In genomic region chr2:181239400-181239799, GRCh38 we compare ENCODE assay signal across 12 cellular contexts.
A peak's percentile ranks its signal among the peaks of the same experiment; 100 is the strongest.
DNase-seq lines count a peak whose midpoint lies in the region; ATAC-seq and TF ChIP-seq lines count a peak whose summit lies in the region.
"Had no signal": no experiment of that assay in that cellular context is flagged by ENCODE, and none has a peak within 500 bp of the region (broad histone marks: within the 10 kb centered on the region; RNA-seq: fewer than 3 reads in every experiment).

No MANE protein-coding gene starts in this region.

- no peak overlapping the region for H2AFZ ChIP-seq in OCI-LY7 (ENCODE audit: low read length)

- no peaks in the 10 kb centered on the region for H3K27me3 Mint-ChIP-seq in glutamatergic neuron (ENCODE audit: unreplicated experiment)

- TF ChIP-seq POLR2A in heart left ventricle (IDR thresholded peaks at IDR 0.05), result no peak

- H3K9me3 ChIP-seq in BE2C (no peaks in the 10 kb centered on the region), OCI-LY7 (ENCODE audit: low read length) (no peaks in the 10 kb centered on the region), heart left ventricle (no peaks in the 10 kb centered on the region)
- H3K9me3 ChIP-seq: psoas muscle had no signal

- H3K79me2 ChIP-seq in OCI-LY7 (ENCODE audit: insufficient read depth, low read depth, low read length), result no peaks in the 10 kb centered on the region

- 60 to 78% (median 63%) methylated on average over 2 of the region's 2 CpGs for WGBS in heart left ventricle, 4 donors

- CTCF ChIA-PET in OCI-LY7 (lab: Charles Lee; ENCODE audit: unreplicated experiment), result no interaction called here

- BruUV-seq in OCI-LY7 (replicated peaks; lab: Mats Ljungman, UMichigan), result no TSS peak

- H3K27ac ChIP-seq in OCI-LY7 (ENCODE audit: low read depth, low read length, poor library complexity, severe bottlenecking) (no peak overlapping the region), heart left ventricle (no peak overlapping the region)
- H3K27ac ChIP-seq: psoas muscle had no signal

- no peak for ATAC-seq in left lobe of liver
- no peak for ATAC-seq in heart left ventricle
- ATAC-seq: psoas muscle had no signal

- no peak overlapping the region for H3K27ac Mint-ChIP-seq in glutamatergic neuron (ENCODE audit: unreplicated experiment)

- H3K4me1 Mint-ChIP-seq in glutamatergic neuron (ENCODE audit: low read depth, unreplicated experiment), result peaks cover 10% of the 10 kb centered on the region

- H3K27me3 ChIP-seq in BE2C (no peaks in the 10 kb centered on the region), GM06990 (replicated peaks; ENCODE audit: control insufficient read depth, insufficient read depth, low read length) (no peaks in the 10 kb centered on the region), heart left ventricle (no peaks in the 10 kb centered on the region)

- no peaks in the 10 kb centered on the region for H3K9me3 Mint-ChIP-seq in glutamatergic neuron (ENCODE audit: unreplicated experiment)

- H3K4me1 ChIP-seq in BE2C (no peaks in the 10 kb centered on the region), OCI-LY7 (ENCODE audit: insufficient read depth, low read length, poor library complexity, severe bottlenecking) (no peaks in the 10 kb centered on the region), heart left ventricle (peaks cover 0 to 5% (median 0%) of the 10 kb centered on the region in 12 donors)
- H3K4me1 ChIP-seq: psoas muscle had no signal

- H3K4me2 ChIP-seq in OCI-LY7 (ENCODE audit: low read length), result no peak overlapping the region

- DNase-seq in BE2C (no peak), GM06990 (ENCODE audit: extremely low read depth, insufficient read length) (no peak), OCI-LY7 (ENCODE audit: low spot score) (peak; percentile 55), glutamatergic neuron (no peak), left lobe of liver (ENCODE audit: low spot score) (no peak), NCI-H1105 (lab: John Stamatoyannopoulos, UW) (no peak), heart left ventricle (no peak), LoVo (ENCODE audit: low spot score) (no peak)
- DNase-seq: activated CD4-positive, CD25-positive, alpha-beta regulatory T cell treated with anti-CD3 and anti-CD28 coated beads, Interleukin-2, amount 50 U/mL, for 72 hours; kidney glomerular epithelial cell; NCI-H1048; psoas muscle had no signal

- POLR2A ChIA-PET in OCI-LY7 (lab: Charles Lee), result interaction anchor here (0.6 kb wide), 1 partner anchor 208 kb away, joined by 3 read pairs; no protein-coding TSS in a partner anchor

- no peak overlapping the region for H3K4me3 ChIP-seq in BE2C (ENCODE audit: low read depth, low read length)
- no peak overlapping the region for H3K4me3 ChIP-seq in GM06990 (replicated peaks; ENCODE audit: low read depth, low read length)
- H3K4me3 ChIP-seq in OCI-LY7 (ENCODE audit: low read depth, low read length, poor library complexity, severe bottlenecking), result no peak overlapping the region
- no peak overlapping the region for H3K4me3 ChIP-seq in heart left ventricle
- H3K4me3 ChIP-seq: psoas muscle had no signal

- H3K9me2 ChIP-seq in OCI-LY7 (ENCODE audit: insufficient read depth, low read length), result no peaks in the 10 kb centered on the region

- intact Hi-C loops in OCI-LY7 (cut with micrococcal nuclease; ENCODE audit: unreplicated experiment), result no loop called here
- intact Hi-C loops in heart left ventricle (cut with DNase I), result no loop called here

- H3K36me3 Mint-ChIP-seq in glutamatergic neuron (ENCODE audit: unreplicated experiment), result no peaks in the 10 kb centered on the region

- no peak overlapping the region for H3K4me3 Mint-ChIP-seq in glutamatergic neuron (ENCODE audit: unreplicated experiment)

- no peaks in the 10 kb centered on the region for H4K20me1 ChIP-seq in OCI-LY7 (ENCODE audit: insufficient read depth, low read length)

- H3K36me3 ChIP-seq in BE2C, result no peaks in the 10 kb centered on the region
- H3K36me3 ChIP-seq in GM06990 (ENCODE audit: control insufficient read depth, insufficient read depth, low read length), result no peaks in the 10 kb centered on the region
- no peaks in the 10 kb centered on the region for H3K36me3 ChIP-seq in OCI-LY7 (ENCODE audit: insufficient read depth, low read length)
- H3K36me3 ChIP-seq in heart left ventricle, result no peaks in the 10 kb centered on the region

- TF ChIP-seq CTCF in BE2C (IDR thresholded peaks at IDR 0.05; ENCODE audit: low read depth, low read length) (peak; percentile 7; the same call in 1 of the 2 replicates), GM06990 (IDR thresholded peaks at IDR 0.05; ENCODE audit: insufficient read depth, low read length, poor library complexity, severe bottlenecking) (peak; percentile 29), OCI-LY7 (conservative IDR thresholded peaks at IDR 0.05; ENCODE audit: low read length) (peak; percentile 77), glutamatergic neuron (IDR thresholded peaks at IDR 0.05; ENCODE audit: partially characterized antibody, unreplicated experiment) (peak; percentile 27), heart left ventricle (IDR thresholded peaks at IDR 0.05) (peak in 1 of 12 donors; percentile 9)
